In genomic region chr7:100100420-100101015, GRCh38 we compare ENCODE assay signal across 8 cellular contexts. TPM values are rescaled to one million over a fixed set of nuclear protein-coding genes. Genes with fewer than 3 reads are reported as not detected.
A peak's percentile ranks its signal among the peaks of the same experiment; 100 is the strongest.
DNase-seq lines count a peak whose midpoint lies in the region; ATAC-seq and TF ChIP-seq lines count a peak whose summit lies in the region.

No MANE protein-coding gene starts in this region.

- DNase-seq in NCI-H2171 (lab: John Stamatoyannopoulos, UW) (peak; percentile 94), mammary epithelial cell (peak; percentile 98), iPS-NIHi7 (ENCODE audit: extremely low spot score) (peak; percentile 89)

- in situ Hi-C loops in mammary epithelial cell (cut with MboI; ENCODE audit: low sequenced_read_pairs in 2 of 2): no loop called here

- H3K4me2 ChIP-seq in mammary epithelial cell (ENCODE audit: insufficient read depth, low read depth, low read length): peak overlapping the region; percentile 85

- no peaks in the 10 kb centered on the region for H4K20me1 ChIP-seq in mammary epithelial cell (ENCODE audit: insufficient read depth, low read length)

- H3K79me2 ChIP-seq in ACC112 (ENCODE audit: control insufficient read depth, insufficient read depth, low read length, unreplicated experiment): peaks cover 28% of the 10 kb centered on the region
- peaks cover 59% of the 10 kb centered on the region for H3K79me2 ChIP-seq in mammary epithelial cell (ENCODE audit: insufficient read depth, low read length)

- dilution Hi-C loops in mammary epithelial cell (cut with HindIII; ENCODE audit: low sequenced_read_pairs): no loop called here

- no peaks in the 10 kb centered on the region for H3K27me3 ChIP-seq in ACC112 (ENCODE audit: insufficient read depth, low read length)
- no peaks in the 10 kb centered on the region for H3K27me3 ChIP-seq in mammary epithelial cell (ENCODE audit: insufficient read depth, low read length)

- peaks cover 7% of the 10 kb centered on the region for H3K4me1 ChIP-seq in ACC112 (ENCODE audit: control insufficient read depth, insufficient read depth, low read length, unreplicated experiment)
- peaks cover 14% of the 10 kb centered on the region for H3K4me1 ChIP-seq in mammary epithelial cell (ENCODE audit: insufficient read depth, low read length)

- TF ChIP-seq CTCF in WI38 (IDR thresholded peaks at IDR 0.05; ENCODE audit: low read depth, low read length): no peak
- TF ChIP-seq CTCF in mammary epithelial cell (conservative IDR thresholded peaks at IDR 0.05 in 1 of 2, IDR thresholded peaks at IDR 0.05 in 1 of 2; ENCODE audit: extremely low read depth in 1 of 2, insufficient read depth in 1 of 2, low read depth in 1 of 2, low read length in 2 of 2): no peak

- H2AFZ ChIP-seq in ACC112 (ENCODE audit: low read length, unreplicated experiment) (peak overlapping the region; percentile 14), mammary epithelial cell (ENCODE audit: low read depth, low read length) (peak overlapping the region; percentile 82)

- ATAC-seq in GM18868 (IDR thresholded peaks at IDR 0.05; ENCODE audit: unreplicated experiment) (peak; percentile 64), HG03103 (IDR thresholded peaks at IDR 0.05; ENCODE audit: low read depth, unreplicated experiment) (peak; percentile 52)

- CTCF ChIA-PET in mammary epithelial cell (lab: Charles Lee; ENCODE audit: low non-redundant PET): no interaction called here

- H3K9ac ChIP-seq in mammary epithelial cell (ENCODE audit: insufficient read depth, low read length): peak overlapping the region; percentile 84

- H3K9me3 ChIP-seq in mammary epithelial cell (replicated peaks; ENCODE audit: insufficient read depth, low read length): no peaks in the 10 kb centered on the region

- intact Hi-C loops in mammary epithelial cell (cut with micrococcal nuclease): loop anchor here (1.0 to 2.0 kb wide), 4 partner anchors 8 to 26 kb away; partner anchors contain the start of genes CNPY4, MBLAC1, TAF6 and ZNF3

- H3K36me3 ChIP-seq in ACC112 (ENCODE audit: insufficient read depth, low read length) (peaks cover 33% of the 10 kb centered on the region; the same call in 1 of the 2 replicates), mammary epithelial cell (ENCODE audit: insufficient read depth, low read length) (peaks cover 27% of the 10 kb centered on the region)

- BruUV-seq in mammary epithelial cell (replicated peaks; lab: Mats Ljungman, UMichigan): no TSS peak

- 14% methylated on average over 13 of the region's 61 CpGs for WGBS in mammary epithelial cell (ENCODE audit: low coverage, missing lambda C conversion rate)

- peak overlapping the region; percentile 95 for H3K27ac ChIP-seq in ACC112 (ENCODE audit: low read depth, low read length)
- H3K27ac ChIP-seq in mammary epithelial cell (ENCODE audit: insufficient read depth, low read depth, low read length): peak overlapping the region; percentile 93
- H3K27ac ChIP-seq in skin epidermis: peak overlapping the region; percentile 61 to 97 (median 93)

- peak overlapping the region; percentile 93 for H3K4me3 ChIP-seq in ACC112 (ENCODE audit: low read depth, low read length)
- peak overlapping the region; percentile 78 for H3K4me3 ChIP-seq in WI38 (ENCODE audit: low read depth, low read length)
- peak overlapping the region; percentile 90 to 95 (median 94) for H3K4me3 ChIP-seq in mammary epithelial cell (replicated peaks in 1 of 3; ENCODE audit: insufficient read depth in 1 of 3, low read depth in 2 of 3, low read length in 3 of 3)
- H3K4me3 ChIP-seq in skin epidermis: peak overlapping the region; percentile 46 to 98 (median 85)

RNA-seq across cellular contexts. Expression of gene MCM7, which starts 0.7 kb away (rescaled TPM):
- 100 to 1,000 TPM in 1 of 2 donors, 10 to 100 TPM in 1; 16.0 to 114 TPM for total RNA-seq in mammary epithelial cell
- 163 TPM for polyA plus RNA-seq in mammary epithelial cell
- polyA minus RNA-seq in mammary epithelial cell: 137 TPM

RNA-seq across cellular contexts. Expression of gene AP4M1, which starts 0.9 kb away (rescaled TPM):
- 10 to 100 TPM; 13.0 to 17.4 TPM for total RNA-seq in mammary epithelial cell
- polyA plus RNA-seq in mammary epithelial cell: 14.9 TPM
- polyA minus RNA-seq in mammary epithelial cell: 2.8 TPM

RNA-seq across cellular contexts. Expression of gene COPS6, which starts 11.7 kb away (rescaled TPM):
- total RNA-seq in mammary epithelial cell: 100 to 1,000 TPM in 1 of 2 donors, 10 to 100 TPM in 1; 32.7 to 106 TPM
- 156 TPM for polyA plus RNA-seq in mammary epithelial cell
- 164 TPM for polyA minus RNA-seq in mammary epithelial cell

RNA-seq across cellular contexts. Expression of gene TAF6, which starts 18.6 kb away (rescaled TPM):
- 10 to 100 TPM; 28.8 to 55.3 TPM for total RNA-seq in mammary epithelial cell
- polyA plus RNA-seq in mammary epithelial cell: 16.5 TPM
- 42.4 TPM for polyA minus RNA-seq in mammary epithelial cell

RNA-seq across cellular contexts. Expression of gene CNPY4, which starts 18.9 kb away (rescaled TPM):
- 1 to 10 TPM; 6.9 to 7.5 TPM for total RNA-seq in mammary epithelial cell
- polyA plus RNA-seq in mammary epithelial cell: 7.3 TPM
- polyA minus RNA-seq in mammary epithelial cell: not detected

Comparison
In these comparisons a context has a peak if more than half of its experiments do, and no peak if none do; other contexts are left out.
1. Peak in every context shown above with its lines: DNase-seq, ATAC-seq, H3K4me3 ChIP-seq and H3K27ac ChIP-seq.